11 cellular contexts compared by ENCODE assay signal in genomic region chrX:68995780-68996551, GRCh38.
A peak's percentile ranks its signal among the peaks of the same experiment; 100 is the strongest.
DNase-seq lines count a peak whose midpoint lies in the region; ATAC-seq and TF ChIP-seq lines count a peak whose summit lies in the region.
"Had no signal": no experiment of that assay in that cellular context is flagged by ENCODE, and none has a peak within 500 bp of the region (broad histone marks: within the 10 kb centered on the region; RNA-seq: fewer than 3 reads in every experiment).

No MANE protein-coding gene starts in this region.

- H3K27ac Mint-ChIP-seq in endodermal cell: no peak overlapping the region
- H3K27ac Mint-ChIP-seq: naive thymus-derived CD4-positive, alpha-beta T cell had no signal

- H3K9me3 Mint-ChIP-seq in endodermal cell: peaks cover 41% of the 10 kb centered on the region
- H3K9me3 Mint-ChIP-seq: naive thymus-derived CD4-positive, alpha-beta T cell had no signal

- TF ChIP-seq EP300 in sigmoid colon (IDR thresholded peaks at IDR 0.05): no peak

- CTCF ChIA-PET in HEK293T (lab: Yijun Ruan, JAX): no interaction called here

- H3K27me3 Mint-ChIP-seq in endodermal cell (ENCODE audit: insufficient read depth): no peaks in the 10 kb centered on the region

- no peaks in the 10 kb centered on the region for H3K9me3 ChIP-seq in endodermal cell (ENCODE audit: control insufficient read depth, low read length)
- no peaks in the 10 kb centered on the region for H3K9me3 ChIP-seq in sigmoid colon

- POLR2A ChIA-PET in HEK293T (lab: Yijun Ruan, JAX): no interaction called here

- no peak overlapping the region for H3K4me3 ChIP-seq in endodermal cell (ENCODE audit: low read length)
- H3K4me3 ChIP-seq in sigmoid colon: no peak overlapping the region

- H3K27ac ChIP-seq in endodermal cell (ENCODE audit: low read depth, low read length): no peak overlapping the region
- H3K27ac ChIP-seq in sigmoid colon: peak overlapping the region; percentile 64 to 72 (median 70)

- intact Hi-C loops in sigmoid colon (cut with DNase I): loop anchor here (10.0 kb wide), 1 partner anchor 101 kb away; no protein-coding TSS in a partner anchor

- no peak for TF ChIP-seq POLR2A in sigmoid colon (IDR thresholded peaks at IDR 0.05)

- no peaks in the 10 kb centered on the region for H3K36me3 Mint-ChIP-seq in endodermal cell (ENCODE audit: low read depth)
- H3K36me3 Mint-ChIP-seq: naive thymus-derived CD4-positive, alpha-beta T cell had no signal

- peak; percentile 74 for ATAC-seq in left lobe of liver
- no peak for ATAC-seq in GM19324 (IDR thresholded peaks at IDR 0.05; ENCODE audit: low FRiP score, unreplicated experiment)
- ATAC-seq: naive thymus-derived CD4-positive, alpha-beta T cell had no signal

- H3K27me3 ChIP-seq in endodermal cell (ENCODE audit: control insufficient read depth, insufficient read depth, low read length, poor library complexity, severe bottlenecking) (no peaks in the 10 kb centered on the region), sigmoid colon (no peaks in the 10 kb centered on the region)

- DNase-seq in HEK293T (ENCODE audit: extremely low spot score) (peak; percentile 3), endodermal cell (peak; percentile 33), left lobe of liver (ENCODE audit: low spot score) (no peak), sigmoid colon (no peak), NCI-H524 treated with DMSO at 0.1 percent for 48 hours (lab: John Stamatoyannopoulos, UW) (no peak), midbrain (lab: John Stamatoyannopoulos, UW) (no peak), Ammon's horn (ENCODE audit: low spot score) (no peak)
- DNase-seq: activated gamma-delta T cell; naive thymus-derived CD4-positive, alpha-beta T cell; NCI-H1092 had no signal

- H3K4me1 Mint-ChIP-seq in endodermal cell: peaks cover 4% of the 10 kb centered on the region

- H3K36me3 ChIP-seq in endodermal cell (ENCODE audit: control insufficient read depth, insufficient read depth, low read length) (no peaks in the 10 kb centered on the region), sigmoid colon (no peaks in the 10 kb centered on the region)

- no peak for TF ChIP-seq CTCF in endodermal cell (conservative IDR thresholded peaks at IDR 0.05)
- TF ChIP-seq CTCF in sigmoid colon (IDR thresholded peaks at IDR 0.05): no peak

- 88 to 89% methylated on average over 5 to 21 of the region's 21 CpGs for WGBS in endodermal cell (ENCODE audit: insufficient coverage in 1 of 2, insufficient read length in 1 of 2), 2 experiments
- WGBS in sigmoid colon, 2 donors: 9 to 51% methylated on average over 21 of the region's 21 CpGs

- no peak overlapping the region for H3K4me3 Mint-ChIP-seq in endodermal cell
- H3K4me3 Mint-ChIP-seq: naive thymus-derived CD4-positive, alpha-beta T cell had no signal

- H3K9ac ChIP-seq in endodermal cell (ENCODE audit: extremely low read depth, low read length, poor library complexity, severe bottlenecking): no peak overlapping the region

- H3K4me1 ChIP-seq in endodermal cell (ENCODE audit: control insufficient read depth, insufficient read depth, low read length) (peaks cover 3% of the 10 kb centered on the region), sigmoid colon (peaks cover 0 to 27% (median 23%) of the 10 kb centered on the region in 4 donors)

TF ChIP-seq in HEK293T, 16 proteins besides CTCF, POLR2A, EP300 and RAD21:
- TF ChIP-seq NFRKB (IDR thresholded peaks at IDR 0.05) (no peak), TARDBP (IDR thresholded peaks at IDR 0.05) (no peak), SP1 (IDR thresholded peaks at IDR 0.05) (no peak), SUZ12 (IDR thresholded peaks at IDR 0.05) (no peak), FOXA1 (IDR thresholded peaks at IDR 0.05) (no peak), ARNT (IDR thresholded peaks at IDR 0.05) (no peak), ELF4 (IDR thresholded peaks at IDR 0.05) (no peak), LEF1 (IDR thresholded peaks at IDR 0.05; ENCODE audit: borderline replicate concordance) (no peak), BHLHE40 (IDR thresholded peaks at IDR 0.05; ENCODE audit: borderline replicate concordance) (no peak), ZNF384 (IDR thresholded peaks at IDR 0.05) (no peak), FOXK2 (IDR thresholded peaks at IDR 0.05) (no peak)

Comparison
In these comparisons a context has a peak if more than half of its experiments do, and no peak if none do; other contexts are left out.
1. DNase-seq: peak in HEK293T (single experiment) and endodermal cell (single experiment); none in left lobe of liver (single experiment), sigmoid colon (single experiment), NCI-H524 treated with DMSO at 0.1 percent for 48 hours (single experiment), midbrain (single experiment) and Ammon's horn (single experiment).